9 cellular contexts compared by ENCODE assay signal in the genomic region with DNA sequence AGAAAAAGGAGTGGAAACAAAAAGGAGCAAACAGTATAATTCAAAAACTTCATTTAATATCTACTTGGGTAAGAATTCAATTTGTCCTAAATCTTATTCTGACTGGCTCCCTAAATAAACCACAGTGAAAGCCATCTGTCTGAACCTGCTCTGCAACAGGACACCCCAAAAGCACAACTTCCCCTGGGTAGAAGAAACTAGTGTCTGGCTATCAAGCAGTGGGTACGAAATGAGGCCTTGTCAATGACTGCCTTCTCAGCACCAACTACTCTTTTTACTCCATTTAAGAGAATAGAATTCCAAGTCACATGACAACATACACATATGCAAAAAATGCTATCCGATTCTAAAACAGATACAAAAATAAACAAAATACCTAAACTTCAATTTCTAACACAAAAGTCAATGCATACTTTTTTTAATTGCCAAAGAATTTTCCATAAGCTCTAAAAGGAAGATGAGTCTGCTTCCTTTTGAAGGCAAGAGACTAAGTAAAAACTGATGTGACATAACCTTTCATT.
DNase-seq lines count a peak whose midpoint lies in the region; ATAC-seq and TF ChIP-seq lines count a peak whose summit lies in the region.
"Had no signal": no experiment of that assay in that cellular context is flagged by ENCODE, and none has a peak within 500 bp of the region (broad histone marks: within the 10 kb centered on the region; RNA-seq: fewer than 3 reads in every experiment).

No MANE protein-coding gene starts in this region.

- H3K9me3 ChIP-seq in CD4-positive, alpha-beta memory T cell (ENCODE audit: control insufficient read depth in 1 of 2, low read length in 2 of 2), result no peaks in the 10 kb centered on the region
- no peaks in the 10 kb centered on the region for H3K9me3 ChIP-seq in OCI-LY1 (ENCODE audit: low read length)
- no peaks in the 10 kb centered on the region for H3K9me3 ChIP-seq in esophagus squamous epithelium
- no peaks in the 10 kb centered on the region for H3K9me3 ChIP-seq in psoas muscle

- POLR2A ChIA-PET in CD4-positive, alpha-beta memory T cell (lab: Charles Lee; ENCODE audit: partially characterized antibody), result interaction anchor here (1.1 to 4.1 kb wide), 6 partner anchors 8 to 753 kb away, joined by 3 to 60 read pairs (median 5); a partner anchor contains a TSS
- POLR2A ChIA-PET in T-cell (lab: Charles Lee), result interaction anchor here (0.5 to 0.8 kb wide), 3 partner anchors 21 to 105 kb away, joined by 4 to 5 read pairs (median 4); no protein-coding TSS in a partner anchor

- H3K36me3 Mint-ChIP-seq in CD4-positive, alpha-beta memory T cell, result peaks cover 8 to 14% of the 10 kb centered on the region in 2 donors
- H3K36me3 Mint-ChIP-seq in T-cell, result peaks cover 8% of the 10 kb centered on the region
- peaks cover 7% of the 10 kb centered on the region for H3K36me3 Mint-ChIP-seq in osteocyte (ENCODE audit: unreplicated experiment)

- no peak for TF ChIP-seq POLR2A in esophagus squamous epithelium (IDR thresholded peaks at IDR 0.05)

- H4K20me1 ChIP-seq in OCI-LY1 (ENCODE audit: insufficient read depth, low read length), result no peaks in the 10 kb centered on the region

- peak overlapping the region; percentile 88 for H3K9ac ChIP-seq in OCI-LY1 (ENCODE audit: low read length)

- H3K9me2 ChIP-seq in OCI-LY1 (ENCODE audit: low read depth, low read length), result no peaks in the 10 kb centered on the region

- peak overlapping the region; percentile 78 for H3K27ac ChIP-seq in CD4-positive, alpha-beta memory T cell (ENCODE audit: low read depth, low read length)
- H3K27ac ChIP-seq in OCI-LY1 (ENCODE audit: low read depth, low read length, poor library complexity, severe bottlenecking) (peak overlapping the region; percentile 97), esophagus squamous epithelium (peak overlapping the region; percentile 54 to 92 (median 90)), psoas muscle (peak overlapping the region; percentile 90)

- peaks cover 14% of the 10 kb centered on the region for H3F3A ChIP-seq in OCI-LY1 (ENCODE audit: insufficient read depth, low read length)

- peaks cover 48% of the 10 kb centered on the region for H3K4me1 ChIP-seq in CD4-positive, alpha-beta memory T cell (ENCODE audit: insufficient read depth, low read length)
- H3K4me1 ChIP-seq in OCI-LY1 (ENCODE audit: insufficient read depth, low read length, severe bottlenecking) (peaks cover 99% of the 10 kb centered on the region), esophagus squamous epithelium (peaks cover 22 to 57% (median 31%) of the 10 kb centered on the region in 3 donors), psoas muscle (peaks cover 52% of the 10 kb centered on the region)

- no peaks in the 10 kb centered on the region for H3K36me3 ChIP-seq in CD4-positive, alpha-beta memory T cell (ENCODE audit: insufficient read depth, low read length)
- H3K36me3 ChIP-seq in OCI-LY1 (ENCODE audit: insufficient read depth, low read length) (peaks cover 12% of the 10 kb centered on the region), esophagus squamous epithelium (peaks cover 0 to 10% (median 0%) of the 10 kb centered on the region in 3 donors), psoas muscle (ENCODE audit: insufficient read depth in 1 of 2, low read depth in 1 of 2) (peaks cover 0 to 5% of the 10 kb centered on the region in 2 donors)

- ATAC-seq in psoas muscle (no peak), T-cell (replicated peaks in 1 of 4) (no peak), HG03571 (IDR thresholded peaks at IDR 0.05; ENCODE audit: unreplicated experiment) (no peak)

- WGBS in esophagus squamous epithelium, 2 donors, result 18 to 21% methylated on average over 2 of the region's 2 CpGs
- WGBS in psoas muscle, 3 donors, result 22 to 45% (median 27%) methylated on average over 2 of the region's 2 CpGs

- H3K4me1 Mint-ChIP-seq in CD4-positive, alpha-beta memory T cell, result peaks cover 28 to 49% (median 37%) of the 10 kb centered on the region in 4 donors
- H3K4me1 Mint-ChIP-seq in T-cell, result peaks cover 15 to 60% (median 40%) of the 10 kb centered on the region in 3 donors
- peaks cover 19% of the 10 kb centered on the region for H3K4me1 Mint-ChIP-seq in osteocyte (ENCODE audit: unreplicated experiment)

- peak in 1 of 5 donors; percentile 10 for DNase-seq in CD4-positive, alpha-beta memory T cell
- DNase-seq in esophagus squamous epithelium (lab: John Stamatoyannopoulos, UW) (no peak), psoas muscle (no peak), T-cell (no peak), T-helper 1 cell (no peak), osteocyte (ENCODE audit: extremely low spot score, unreplicated experiment) (no peak)

- no peak overlapping the region for H3K27ac Mint-ChIP-seq in CD4-positive, alpha-beta memory T cell
- no peak overlapping the region for H3K27ac Mint-ChIP-seq in T-cell
- no peak overlapping the region for H3K27ac Mint-ChIP-seq in osteocyte (ENCODE audit: unreplicated experiment)
- H3K27ac Mint-ChIP-seq: activated T-helper 17 cell treated with anti-CD3 and anti-CD28 coated beads, Interleukin-2, amount 50 U/mL, for 72 hours had no signal

- H3K4me2 ChIP-seq in OCI-LY1 (ENCODE audit: low read length), result peak overlapping the region; percentile 83

- H3K4me3 Mint-ChIP-seq in CD4-positive, alpha-beta memory T cell, result no peak overlapping the region
- H3K4me3 Mint-ChIP-seq in T-cell (no peak overlapping the region), osteocyte (ENCODE audit: unreplicated experiment) (no peak overlapping the region)
- H3K4me3 Mint-ChIP-seq: activated T-helper 17 cell treated with anti-CD3 and anti-CD28 coated beads, Interleukin-2, amount 50 U/mL, for 72 hours had no signal

- H3K27me3 ChIP-seq in CD4-positive, alpha-beta memory T cell (ENCODE audit: insufficient read depth, low read length), result no peaks in the 10 kb centered on the region
- no peaks in the 10 kb centered on the region for H3K27me3 ChIP-seq in OCI-LY1 (ENCODE audit: insufficient read depth, low read length)
- H3K27me3 ChIP-seq in esophagus squamous epithelium, result no peaks in the 10 kb centered on the region
- H3K27me3 ChIP-seq in psoas muscle (ENCODE audit: insufficient read depth in 3 of 3, low read length in 2 of 3), result no peaks in the 10 kb centered on the region

- no peaks in the 10 kb centered on the region for H3K9me3 Mint-ChIP-seq in CD4-positive, alpha-beta memory T cell
- H3K9me3 Mint-ChIP-seq in T-cell (no peaks in the 10 kb centered on the region), osteocyte (ENCODE audit: unreplicated experiment) (no peaks in the 10 kb centered on the region)
- H3K9me3 Mint-ChIP-seq: activated T-helper 17 cell treated with anti-CD3 and anti-CD28 coated beads, Interleukin-2, amount 50 U/mL, for 72 hours had no signal

- TF ChIP-seq CTCF in OCI-LY1 (IDR thresholded peaks at IDR 0.05; ENCODE audit: low read length), result no peak
- TF ChIP-seq CTCF in esophagus squamous epithelium (IDR thresholded peaks at IDR 0.05), result no peak
- no peak for TF ChIP-seq CTCF in psoas muscle (IDR thresholded peaks at IDR 0.05)
- TF ChIP-seq CTCF in osteocyte (IDR thresholded peaks at IDR 0.05), result no peak

- H3K79me2 ChIP-seq in OCI-LY1 (ENCODE audit: insufficient read depth, low read length), result peaks cover 45% of the 10 kb centered on the region

- intact Hi-C loops in CD4-positive, alpha-beta memory T cell (cut with micrococcal nuclease), result loop anchor here (1.0 to 2.0 kb wide), 3 partner anchors 14 to 115 kb away; no protein-coding TSS in a partner anchor
- intact Hi-C loops in esophagus squamous epithelium (cut with DNase I), result no loop called here
- intact Hi-C loops in psoas muscle (cut with DNase I), result loop anchor here (5.0 kb wide), 3 partner anchors 47 to 102 kb away; no protein-coding TSS in a partner anchor

- no peak overlapping the region for H2AFZ ChIP-seq in OCI-LY1 (ENCODE audit: low read length)

- peak overlapping the region; percentile 4 to 63 for H3K4me3 ChIP-seq in CD4-positive, alpha-beta memory T cell (ENCODE audit: low read length in 2 of 2)
- H3K4me3 ChIP-seq in OCI-LY1 (ENCODE audit: low read depth, low read length, poor library complexity, severe bottlenecking) (peak overlapping the region; percentile 71), esophagus squamous epithelium (peak overlapping the region; percentile 21 to 64 (median 52)), psoas muscle (peak overlapping the region; percentile 71)

- CTCF ChIA-PET in CD4-positive, alpha-beta memory T cell (lab: Charles Lee; ENCODE audit: partially characterized antibody), result interaction anchor here (0.9 to 2.4 kb wide), 3 partner anchors 96 to 335 kb away, joined by 4 to 8 read pairs (median 5); no protein-coding TSS in a partner anchor
- CTCF ChIA-PET in T-cell (lab: Charles Lee), result interaction anchor here in 1 of 2 donors (0.9 to 1.5 kb wide), 2 partner anchors 149 to 176 kb away, joined by 4 read pairs; no protein-coding TSS in a partner anchor

- H3K27me3 Mint-ChIP-seq in CD4-positive, alpha-beta memory T cell, result no peaks in the 10 kb centered on the region
- H3K27me3 Mint-ChIP-seq in T-cell (no peaks in the 10 kb centered on the region), osteocyte (ENCODE audit: unreplicated experiment) (no peaks in the 10 kb centered on the region)
- H3K27me3 Mint-ChIP-seq: activated T-helper 17 cell treated with anti-CD3 and anti-CD28 coated beads, Interleukin-2, amount 50 U/mL, for 72 hours had no signal
